ENCODE assay signal across 1 cellular context in the genomic region with DNA sequence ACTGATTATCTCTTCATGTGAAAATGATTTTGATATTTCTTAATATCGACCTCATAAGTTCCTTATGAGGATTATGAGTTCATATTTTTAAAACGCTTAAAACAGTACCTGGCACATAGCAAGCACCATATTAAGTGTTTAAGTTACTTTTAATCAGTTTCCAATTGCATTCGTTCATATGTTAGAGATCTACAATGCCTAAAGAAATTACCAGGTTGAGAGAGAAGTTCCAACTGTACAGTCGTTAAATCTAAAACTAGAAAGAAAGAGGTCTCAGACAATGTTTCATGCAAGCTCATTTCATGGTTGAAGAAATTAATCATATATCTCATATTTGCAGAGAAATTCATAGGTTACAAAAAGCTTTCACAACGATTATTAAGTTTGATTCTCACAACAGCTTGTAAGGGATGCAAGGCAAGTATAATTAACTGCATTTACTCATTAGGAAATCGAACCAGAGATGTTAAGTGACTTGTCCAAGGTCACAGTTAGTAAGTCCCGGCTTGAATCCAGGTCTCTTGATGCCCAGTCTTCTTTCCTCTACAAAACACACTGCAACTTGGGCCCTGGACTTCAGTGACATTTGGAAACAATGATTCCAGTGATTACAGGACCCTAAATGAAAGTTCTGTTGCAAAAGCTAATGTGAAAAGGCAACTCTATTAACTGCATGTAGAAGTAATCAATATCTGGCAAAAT.
TF ChIP-seq lines count a peak whose summit lies in the region.

No MANE protein-coding gene starts in this region.

TF ChIP-seq in IMR-90, 13 proteins besides CTCF, POLR2A, EP300 and RAD21 (continued from another document):
- TF ChIP-seq, protein P1, sequence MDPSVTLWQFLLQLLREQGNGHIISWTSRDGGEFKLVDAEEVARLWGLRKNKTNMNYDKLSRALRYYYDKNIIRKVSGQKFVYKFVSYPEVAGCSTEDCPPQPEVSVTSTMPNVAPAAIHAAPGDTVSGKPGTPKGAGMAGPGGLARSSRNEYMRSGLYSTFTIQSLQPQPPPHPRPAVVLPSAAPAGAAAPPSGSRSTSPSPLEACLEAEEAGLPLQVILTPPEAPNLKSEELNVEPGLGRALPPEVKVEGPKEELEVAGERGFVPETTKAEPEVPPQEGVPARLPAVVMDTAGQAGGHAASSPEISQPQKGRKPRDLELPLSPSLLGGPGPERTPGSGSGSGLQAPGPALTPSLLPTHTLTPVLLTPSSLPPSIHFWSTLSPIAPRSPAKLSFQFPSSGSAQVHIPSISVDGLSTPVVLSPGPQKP (IDR thresholded peaks at IDR 0.05; ENCODE audit: borderline replicate concordance, low read depth, low read length): no peak
- TF ChIP-seq, protein P2, sequence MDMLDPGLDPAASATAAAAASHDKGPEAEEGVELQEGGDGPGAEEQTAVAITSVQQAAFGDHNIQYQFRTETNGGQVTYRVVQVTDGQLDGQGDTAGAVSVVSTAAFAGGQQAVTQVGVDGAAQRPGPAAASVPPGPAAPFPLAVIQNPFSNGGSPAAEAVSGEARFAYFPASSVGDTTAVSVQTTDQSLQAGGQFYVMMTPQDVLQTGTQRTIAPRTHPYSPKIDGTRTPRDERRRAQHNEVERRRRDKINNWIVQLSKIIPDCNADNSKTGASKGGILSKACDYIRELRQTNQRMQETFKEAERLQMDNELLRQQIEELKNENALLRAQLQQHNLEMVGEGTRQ (IDR thresholded peaks at IDR 0.05; ENCODE audit: low read depth, low read length): no peak
- no peak for TF ChIP-seq BHLHE40 (IDR thresholded peaks at IDR 0.05; ENCODE audit: low read depth, low read length)
- no peak for TF ChIP-seq MAFK (IDR thresholded peaks at IDR 0.05; ENCODE audit: low read depth, low read length)
- TF ChIP-seq RFX5 (IDR thresholded peaks at IDR 0.05; ENCODE audit: low read depth, low read length): no peak
- TF ChIP-seq MXI1 (IDR thresholded peaks at IDR 0.05; ENCODE audit: borderline replicate concordance, low read depth, low read length): no peak
